ENCODE assay signal across 8 cellular contexts in genomic region chr2:61853086-61853847, GRCh38. TPM values are rescaled to one million over a fixed set of nuclear protein-coding genes. Genes with fewer than 3 reads are reported as not detected.
A peak's percentile ranks its signal among the peaks of the same experiment; 100 is the strongest.
DNase-seq lines count a peak whose midpoint lies in the region; ATAC-seq and TF ChIP-seq lines count a peak whose summit lies in the region.

No MANE protein-coding gene starts in this region.

- H3K9me3 ChIP-seq in Panc1 (ENCODE audit: control insufficient read depth, insufficient read depth, low read depth, low read length) = no peaks in the 10 kb centered on the region
- no peaks in the 10 kb centered on the region for H3K9me3 ChIP-seq in lower lobe of right lung
- H3K9me3 ChIP-seq in thyroid gland = no peaks in the 10 kb centered on the region

- H3K27ac ChIP-seq in Panc1 (ENCODE audit: low read length) (peak overlapping the region; percentile 93), lower lobe of right lung (peak overlapping the region; percentile 80), thyroid gland (peak overlapping the region; percentile 62 to 91 (median 83))

- WGBS in thyroid gland, 2 donors = 23 to 28% methylated on average over 22 to 25 of the region's 26 CpGs

- ATAC-seq in HG03520 (IDR thresholded peaks at IDR 0.05; ENCODE audit: unreplicated experiment) (peak; percentile 44), Panc1 (peak; percentile 91), lower lobe of right lung (peak; percentile 91 to 92)

- H3K4me3 ChIP-seq in Panc1 (ENCODE audit: low read depth in 2 of 2, low read length in 2 of 2) (peak overlapping the region; percentile 95 to 99), lower lobe of right lung (peak overlapping the region; percentile 92), thyroid gland (replicated peaks in 1 of 3) (peak overlapping the region; percentile 35 to 73 (median 48))

- H3K27me3 ChIP-seq in Panc1 (ENCODE audit: control insufficient read depth, insufficient read depth, low read length) (no peaks in the 10 kb centered on the region), lower lobe of right lung (ENCODE audit: low read depth) (no peaks in the 10 kb centered on the region), thyroid gland (no peaks in the 10 kb centered on the region)

- H3K36me3 ChIP-seq in Panc1 (ENCODE audit: control insufficient read depth, insufficient read depth, low read length) (no peaks in the 10 kb centered on the region), lower lobe of right lung (no peaks in the 10 kb centered on the region), thyroid gland (no peaks in the 10 kb centered on the region)

- TF ChIP-seq CTCF in GM20000 (IDR thresholded peaks at IDR 0.05; ENCODE audit: extremely low read depth, missing control alignments) (no peak), Panc1 (IDR thresholded peaks at IDR 0.05) (peak; percentile 30; the same call in 1 of the 2 replicates), lower lobe of right lung (IDR thresholded peaks at IDR 0.05) (no peak), thyroid gland (IDR thresholded peaks at IDR 0.05) (peak in 2 of 6 experiments; percentile 15 to 18)

- H3K4me1 ChIP-seq in Panc1 (ENCODE audit: control insufficient read depth, insufficient read depth, low read length) (peaks cover 10% of the 10 kb centered on the region), lower lobe of right lung (peaks cover 15% of the 10 kb centered on the region), thyroid gland (peaks cover 10% of the 10 kb centered on the region in 2 donors)

- BruUV-seq in Panc1 (replicated peaks; lab: Mats Ljungman, UMichigan) = TSS peak; percentile 80

- CTCF ChIA-PET in Panc1 (lab: Charles Lee) = interaction anchor here (0.6 to 0.7 kb wide), 2 partner anchors 24 to 99 kb away, joined by 5 to 7 read pairs; no protein-coding TSS in a partner anchor

- no peak for TF ChIP-seq POLR2A in thyroid gland (IDR thresholded peaks at IDR 0.05)

- POLR2A ChIA-PET in Panc1 (lab: Charles Lee) = interaction anchor here (0.6 kb wide), 2 partner anchors 212 to 640 kb away, joined by 4 read pairs; no protein-coding TSS in a partner anchor

- peak; percentile 8 for DNase-seq in NCI-H1694 (lab: John Stamatoyannopoulos, UW)
- no peak for DNase-seq in NCI-H1694 treated with DMSO at 0.1 percent for 48 hours (lab: John Stamatoyannopoulos, UW)
- DNase-seq in GM20000 (ENCODE audit: low spot score) = peak; percentile 70
- DNase-seq in Panc1 (ENCODE audit: low read depth, low spot score) = no peak
- DNase-seq in dermis blood vessel endothelial cell = peak; percentile 67
- no peak for DNase-seq in lower lobe of right lung
- DNase-seq in thyroid gland = peak; percentile 78 to 79

- intact Hi-C loops in Panc1 (cut with micrococcal nuclease; ENCODE audit: unreplicated experiment) (no loop called here), lower lobe of right lung (cut with DNase I) (no loop called here), thyroid gland (cut with DNase I) (no loop called here)

- in situ Hi-C loops in Panc1 (cut with HindIII; ENCODE audit: low pct_unique_long_range_greater_than_20kb, low sequenced_read_pairs) = no loop called here

RNA-seq across cellular contexts. Expression of gene FAM161A, which starts 0.6 kb away (rescaled TPM):
- total RNA-seq in Panc1 (2021; ENCODE audit: unreplicated experiment) = 10.1 TPM
- 4.5 TPM for polyA plus RNA-seq in Panc1 (2012; ENCODE audit: insufficient read length)
- total RNA-seq in dermis blood vessel endothelial cell = 1.0 and 2.0 TPM in 2 replicates
- 2.6 TPM for total RNA-seq in lower lobe of right lung
- 10 to 100 TPM in 2 of 4 donors, 1 to 10 TPM in 2; 5.6 to 17.1 (median 9.4) TPM for total RNA-seq in thyroid gland

RNA-seq across cellular contexts. Expression of gene CCT4, which starts 35.2 kb away (rescaled TPM):
- total RNA-seq in Panc1 (2021; ENCODE audit: unreplicated experiment) (239 TPM), dermis blood vessel endothelial cell (160 and 219 TPM in 2 replicates), lower lobe of right lung (95.7 TPM), thyroid gland (10 to 100 TPM; 84.4 to 96.5 (median 88.7) TPM)
- 141 TPM for polyA plus RNA-seq in Panc1 (2012; ENCODE audit: insufficient read length)

RNA-seq across cellular contexts. Expression of gene COMMD1, which starts 52.2 kb away (rescaled TPM):
- total RNA-seq in Panc1 (2021; ENCODE audit: unreplicated experiment) (40.3 TPM), dermis blood vessel endothelial cell (35.4 and 52.2 TPM in 2 replicates), lower lobe of right lung (26.6 TPM), thyroid gland (100 to 1,000 TPM in 2 of 4 donors, 10 to 100 TPM in 2; 76.0 to 132 (median 100) TPM)
- 65.0 TPM for polyA plus RNA-seq in Panc1 (2012; ENCODE audit: insufficient read length)

Comparison
In these comparisons a context has a peak if more than half of its experiments do, and no peak if none do; other contexts are left out.
1. DNase-seq: peak in NCI-H1694 (single experiment), GM20000 (single experiment), dermis blood vessel endothelial cell (single experiment) and thyroid gland (2 of 2); none in NCI-H1694 treated with DMSO at 0.1 percent for 48 hours (single experiment), Panc1 (single experiment) and lower lobe of right lung (single experiment).
2. Peak in every context shown above with its lines, with median percentiles within 50 percentile points of each other: ATAC-seq, H3K27ac ChIP-seq and H3K4me3 ChIP-seq.